Comparison of ENCODE assay signal across 1 cellular context in the genomic region with DNA sequence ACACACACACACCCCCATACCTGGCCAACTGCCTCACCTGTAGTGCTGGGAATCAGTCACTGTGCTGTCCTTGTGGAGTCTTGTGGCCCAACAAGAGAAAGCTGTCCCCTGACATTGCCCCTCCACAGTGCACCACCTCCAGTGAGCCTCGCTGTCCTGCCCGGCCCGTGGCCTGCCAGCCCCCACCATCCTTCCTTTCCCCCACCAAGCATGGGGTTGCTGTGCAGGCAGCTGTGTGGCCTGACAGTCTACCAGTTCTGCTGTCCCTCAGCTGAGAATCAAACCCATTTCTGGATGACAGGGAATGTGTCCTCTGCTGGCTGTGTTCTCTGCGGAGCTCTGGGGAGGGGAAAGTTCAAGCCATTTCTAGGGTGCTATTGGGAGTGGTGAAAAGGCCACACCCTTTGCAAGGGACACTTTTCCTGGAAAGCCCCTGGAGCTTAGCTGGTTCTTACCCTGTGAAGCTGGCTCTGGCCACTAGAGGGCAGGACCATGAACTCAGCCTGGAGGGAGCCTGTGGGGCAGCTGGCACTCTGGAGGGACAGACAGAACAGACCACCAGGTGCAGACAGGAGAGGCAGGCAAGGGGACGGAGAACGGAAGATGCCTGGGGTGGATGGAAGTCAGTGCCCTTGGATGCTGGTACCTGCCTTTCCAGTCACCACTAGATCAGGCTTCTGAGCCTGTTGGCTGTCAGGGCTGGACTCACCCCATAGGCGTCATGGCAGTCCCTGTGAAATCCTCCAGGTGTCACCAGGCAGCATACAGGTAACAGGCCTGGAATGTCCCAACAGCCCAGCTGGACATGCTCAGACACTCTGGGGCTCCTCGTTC.
TF ChIP-seq lines count a peak whose summit lies in the region.

No MANE protein-coding gene starts in this region.

TF ChIP-seq in HepG2, 621 proteins besides CTCF, POLR2A, EP300 and RAD21 (continued from another document and continues in another):
- no peak for TF ChIP-seq ZSCAN5A (CRISPR knock-in tag; IDR thresholded peaks at IDR 0.05; ENCODE audit: borderline replicate concordance)
- no peak for TF ChIP-seq ZNF546 (CRISPR knock-in tag; conservative IDR thresholded peaks at IDR 0.05)
- no peak for TF ChIP-seq GATAD1 (CRISPR knock-in tag; IDR thresholded peaks at IDR 0.05)
- no peak for TF ChIP-seq MBNL3 (CRISPR knock-in tag; conservative IDR thresholded peaks at IDR 0.05)
- no peak for TF ChIP-seq SOX6 (IDR thresholded peaks at IDR 0.05)
- no peak for TF ChIP-seq SOX6 (CRISPR knock-in tag; IDR thresholded peaks at IDR 0.05)
- TF ChIP-seq NR2F2 (IDR thresholded peaks at IDR 0.05; ENCODE audit: borderline replicate concordance, low read depth), result no peak
- TF ChIP-seq ZMYM4 (CRISPR knock-in tag; IDR thresholded peaks at IDR 0.05), result peak; percentile 47
- TF ChIP-seq ZNF549 (CRISPR knock-in tag; IDR thresholded peaks at IDR 0.05), result no peak
- TF ChIP-seq, protein P1, sequence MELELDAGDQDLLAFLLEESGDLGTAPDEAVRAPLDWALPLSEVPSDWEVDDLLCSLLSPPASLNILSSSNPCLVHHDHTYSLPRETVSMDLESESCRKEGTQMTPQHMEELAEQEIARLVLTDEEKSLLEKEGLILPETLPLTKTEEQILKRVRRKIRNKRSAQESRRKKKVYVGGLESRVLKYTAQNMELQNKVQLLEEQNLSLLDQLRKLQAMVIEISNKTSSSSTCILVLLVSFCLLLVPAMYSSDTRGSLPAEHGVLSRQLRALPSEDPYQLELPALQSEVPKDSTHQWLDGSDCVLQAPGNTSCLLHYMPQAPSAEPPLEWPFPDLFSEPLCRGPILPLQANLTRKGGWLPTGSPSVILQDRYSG (CRISPR knock-in tag; IDR thresholded peaks at IDR 0.05), result no peak
- no peak for TF ChIP-seq KDM1A (CRISPR knock-in tag; IDR thresholded peaks at IDR 0.05)
- TF ChIP-seq ZNF34 (CRISPR knock-in tag; IDR thresholded peaks at IDR 0.05; ENCODE audit: borderline replicate concordance), result no peak
- no peak; the same call in 1 of the 2 replicates for TF ChIP-seq KDM5B (CRISPR knock-in tag; IDR thresholded peaks at IDR 0.05; ENCODE audit: borderline replicate concordance)
- TF ChIP-seq ZNF205 (CRISPR knock-in tag; IDR thresholded peaks at IDR 0.05), result no peak
- 0 out of 2 replicates have a peak, but pooled peaks have one; percentile 18 for TF ChIP-seq HMGXB3 (CRISPR knock-in tag; IDR thresholded peaks at IDR 0.05; ENCODE audit: borderline replicate concordance)
- TF ChIP-seq ASH2L (IDR thresholded peaks at IDR 0.05; ENCODE audit: insufficient read length, low read depth, low read length), result no peak
- peak; percentile 24; the same call in 1 of the 2 replicates for TF ChIP-seq CBX5 (CRISPR knock-in tag; IDR thresholded peaks at IDR 0.05; ENCODE audit: borderline replicate concordance)
- TF ChIP-seq XRCC5 (optimal IDR thresholded peaks at IDR 0.05; ENCODE audit: low read length), result peak; percentile 83
- TF ChIP-seq, protein P2, sequence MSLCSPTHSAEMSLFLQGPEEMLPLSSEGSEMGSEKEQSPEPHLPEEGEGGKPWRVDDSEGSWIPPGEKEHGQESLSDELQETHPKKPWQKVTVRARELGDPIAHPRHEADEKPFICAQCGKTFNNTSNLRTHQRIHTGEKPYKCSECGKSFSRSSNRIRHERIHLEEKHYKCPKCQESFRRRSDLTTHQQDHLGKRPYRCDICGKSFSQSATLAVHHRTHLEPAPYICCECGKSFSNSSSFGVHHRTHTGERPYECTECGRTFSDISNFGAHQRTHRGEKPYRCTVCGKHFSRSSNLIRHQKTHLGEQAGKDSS (CRISPR knock-in tag; IDR thresholded peaks at IDR 0.05; ENCODE audit: borderline replicate concordance, low read depth), result peak; percentile 76; the same call in 1 of the 2 replicates
- no peak for TF ChIP-seq MZF1 (CRISPR knock-in tag; IDR thresholded peaks at IDR 0.05; ENCODE audit: borderline replicate concordance)
- no peak for TF ChIP-seq PBX2 (CRISPR knock-in tag; IDR thresholded peaks at IDR 0.05)
- TF ChIP-seq, protein P3, sequence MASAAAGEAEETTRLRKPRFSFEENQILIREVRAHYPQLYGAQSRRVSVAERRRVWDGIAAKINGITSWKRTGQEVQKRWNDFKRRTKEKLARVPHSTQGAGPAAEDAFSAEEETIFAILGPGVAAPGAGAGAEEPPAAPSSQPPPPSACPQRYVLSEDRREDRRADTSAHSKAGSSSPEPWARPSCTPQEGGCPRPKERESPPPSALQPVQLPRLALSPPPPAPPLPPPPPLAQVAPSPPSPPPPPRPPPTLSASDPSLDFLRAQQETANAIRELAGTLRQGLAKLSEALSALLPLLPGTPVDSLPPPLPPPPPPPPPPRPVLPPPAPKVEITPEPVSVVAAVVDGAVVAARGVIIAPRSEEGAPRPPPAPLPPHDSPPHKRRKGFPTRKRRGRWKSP (CRISPR knock-in tag; IDR thresholded peaks at IDR 0.05), result 0 out of 2 replicates have a peak, but pooled peaks have one; percentile 31
- peak; percentile 58 for TF ChIP-seq SALL1 (CRISPR knock-in tag; IDR thresholded peaks at IDR 0.05)
- no peak for TF ChIP-seq RBM39 (IDR thresholded peaks at IDR 0.05; ENCODE audit: low read depth, low read length, poor library complexity, severe bottlenecking)
- TF ChIP-seq ZBTB38 (CRISPR knock-in tag; IDR thresholded peaks at IDR 0.05), result 0 out of 2 replicates have a peak, but pooled peaks have one; percentile 34
- TF ChIP-seq BCL6 (CRISPR knock-in tag; IDR thresholded peaks at IDR 0.05), result peak; percentile 95
- TF ChIP-seq HNF4A (CRISPR knock-in tag; IDR thresholded peaks at IDR 0.05), result no peak
- no peak for TF ChIP-seq CENPX (CRISPR knock-in tag; IDR thresholded peaks at IDR 0.05)
- no peak for TF ChIP-seq ZNF674 (CRISPR knock-in tag; IDR thresholded peaks at IDR 0.05; ENCODE audit: low read depth)
- TF ChIP-seq ELF3 (CRISPR knock-in tag; IDR thresholded peaks at IDR 0.05), result no peak
- TF ChIP-seq IRX3 (CRISPR knock-in tag; IDR thresholded peaks at IDR 0.05; ENCODE audit: borderline replicate concordance, low read depth), result no peak
- no peak for TF ChIP-seq HOXD1 (CRISPR knock-in tag; IDR thresholded peaks at IDR 0.05)
- TF ChIP-seq NCOA2 (CRISPR knock-in tag; IDR thresholded peaks at IDR 0.05), result no peak
- no peak for TF ChIP-seq ZFP36 (IDR thresholded peaks at IDR 0.05; ENCODE audit: borderline replicate concordance, low read depth, low read length, partially characterized antibody)
- TF ChIP-seq, protein P4, sequence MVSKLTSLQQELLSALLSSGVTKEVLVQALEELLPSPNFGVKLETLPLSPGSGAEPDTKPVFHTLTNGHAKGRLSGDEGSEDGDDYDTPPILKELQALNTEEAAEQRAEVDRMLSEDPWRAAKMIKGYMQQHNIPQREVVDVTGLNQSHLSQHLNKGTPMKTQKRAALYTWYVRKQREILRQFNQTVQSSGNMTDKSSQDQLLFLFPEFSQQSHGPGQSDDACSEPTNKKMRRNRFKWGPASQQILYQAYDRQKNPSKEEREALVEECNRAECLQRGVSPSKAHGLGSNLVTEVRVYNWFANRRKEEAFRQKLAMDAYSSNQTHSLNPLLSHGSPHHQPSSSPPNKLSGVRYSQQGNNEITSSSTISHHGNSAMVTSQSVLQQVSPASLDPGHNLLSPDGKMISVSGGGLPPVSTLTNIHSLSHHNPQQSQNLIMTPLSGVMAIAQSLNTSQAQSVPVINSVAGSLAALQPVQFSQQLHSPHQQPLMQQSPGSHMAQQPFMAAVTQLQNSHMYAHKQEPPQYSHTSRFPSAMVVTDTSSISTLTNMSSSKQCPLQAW (CRISPR knock-in tag; IDR thresholded peaks at IDR 0.05), result peak; percentile 44; the same call in 1 of the 2 replicates
- no peak for TF ChIP-seq ZNF160 (CRISPR knock-in tag; IDR thresholded peaks at IDR 0.05)
- TF ChIP-seq, protein P5, sequence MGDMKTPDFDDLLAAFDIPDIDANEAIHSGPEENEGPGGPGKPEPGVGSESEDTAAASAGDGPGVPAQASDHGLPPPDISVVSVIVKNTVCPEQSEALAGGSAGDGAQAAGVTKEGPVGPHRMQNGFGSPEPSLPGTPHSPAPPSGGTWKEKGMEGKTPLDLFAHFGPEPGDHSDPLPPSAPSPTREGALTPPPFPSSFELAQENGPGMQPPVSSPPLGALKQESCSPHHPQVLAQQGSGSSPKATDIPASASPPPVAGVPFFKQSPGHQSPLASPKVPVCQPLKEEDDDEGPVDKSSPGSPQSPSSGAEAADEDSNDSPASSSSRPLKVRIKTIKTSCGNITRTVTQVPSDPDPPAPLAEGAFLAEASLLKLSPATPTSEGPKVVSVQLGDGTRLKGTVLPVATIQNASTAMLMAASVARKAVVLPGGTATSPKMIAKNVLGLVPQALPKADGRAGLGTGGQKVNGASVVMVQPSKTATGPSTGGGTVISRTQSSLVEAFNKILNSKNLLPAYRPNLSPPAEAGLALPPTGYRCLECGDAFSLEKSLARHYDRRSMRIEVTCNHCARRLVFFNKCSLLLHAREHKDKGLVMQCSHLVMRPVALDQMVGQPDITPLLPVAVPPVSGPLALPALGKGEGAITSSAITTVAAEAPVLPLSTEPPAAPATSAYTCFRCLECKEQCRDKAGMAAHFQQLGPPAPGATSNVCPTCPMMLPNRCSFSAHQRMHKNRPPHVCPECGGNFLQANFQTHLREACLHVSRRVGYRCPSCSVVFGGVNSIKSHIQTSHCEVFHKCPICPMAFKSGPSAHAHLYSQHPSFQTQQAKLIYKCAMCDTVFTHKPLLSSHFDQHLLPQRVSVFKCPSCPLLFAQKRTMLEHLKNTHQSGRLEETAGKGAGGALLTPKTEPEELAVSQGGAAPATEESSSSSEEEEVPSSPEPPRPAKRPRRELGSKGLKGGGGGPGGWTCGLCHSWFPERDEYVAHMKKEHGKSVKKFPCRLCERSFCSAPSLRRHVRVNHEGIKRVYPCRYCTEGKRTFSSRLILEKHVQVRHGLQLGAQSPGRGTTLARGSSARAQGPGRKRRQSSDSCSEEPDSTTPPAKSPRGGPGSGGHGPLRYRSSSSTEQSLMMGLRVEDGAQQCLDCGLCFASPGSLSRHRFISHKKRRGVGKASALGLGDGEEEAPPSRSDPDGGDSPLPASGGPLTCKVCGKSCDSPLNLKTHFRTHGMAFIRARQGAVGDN (CRISPR knock-in tag; IDR thresholded peaks at IDR 0.05), result peak; percentile 65
- TF ChIP-seq TFAP4 (IDR thresholded peaks at IDR 0.05; ENCODE audit: borderline replicate concordance, low read depth), result peak; percentile 54; the same call in 1 of the 2 replicates
- TF ChIP-seq HOXA9 (CRISPR knock-in tag; IDR thresholded peaks at IDR 0.05; ENCODE audit: borderline replicate concordance), result no peak
- no peak for TF ChIP-seq ZNF33A (CRISPR knock-in tag; IDR thresholded peaks at IDR 0.05; ENCODE audit: borderline replicate concordance)
- TF ChIP-seq GPN1 (CRISPR knock-in tag; IDR thresholded peaks at IDR 0.05; ENCODE audit: borderline replicate concordance), result no peak
- no peak for TF ChIP-seq SP2 (CRISPR knock-in tag; IDR thresholded peaks at IDR 0.05)
